In the genomic region with DNA sequence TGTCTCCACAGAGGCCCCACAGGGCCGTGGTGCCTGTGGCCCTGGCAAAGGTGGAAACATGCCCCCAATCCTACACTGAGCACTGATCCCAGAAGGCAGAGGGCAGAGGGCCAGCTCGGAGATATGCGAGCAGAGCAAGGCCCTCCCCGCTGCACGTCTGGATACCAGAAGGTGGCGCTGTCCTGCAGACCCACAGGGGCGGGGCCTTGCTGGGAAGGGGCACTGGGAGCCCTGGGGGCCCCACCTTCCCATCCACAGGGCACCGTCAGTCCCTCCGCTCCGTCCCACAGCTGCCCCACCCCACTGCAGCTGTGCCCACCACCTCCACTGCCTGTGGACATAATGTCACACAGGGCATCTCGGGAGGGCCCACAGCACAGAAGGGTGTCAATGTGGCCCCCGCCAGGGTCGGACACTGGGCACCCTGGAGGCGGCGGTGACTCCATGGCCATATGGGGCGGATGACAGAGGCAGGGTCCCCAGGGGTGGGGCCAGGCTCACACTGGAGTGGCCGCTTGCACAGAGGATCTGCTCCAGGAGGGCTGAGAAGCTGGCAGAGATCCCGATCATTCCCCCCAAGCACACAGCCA, we compare ENCODE assay signal across 7 cellular contexts. TPM values are rescaled to one million over a fixed set of nuclear protein-coding genes. Genes with fewer than 3 reads are reported as not detected.
DNase-seq lines count a peak whose midpoint lies in the region; ATAC-seq and TF ChIP-seq lines count a peak whose summit lies in the region.
"Had no signal": no experiment of that assay in that cellular context is flagged by ENCODE, and none has a peak within 500 bp of the region (broad histone marks: within the 10 kb centered on the region; RNA-seq: fewer than 3 reads in every experiment).

No MANE protein-coding gene starts in this region.

- CTCF ChIA-PET in A673 (lab: Charles Lee) (interaction anchor here (0.6 to 1.0 kb wide), 7 partner anchors 10 to 562 kb away, joined by 3 to 4 read pairs (median 3); no protein-coding TSS in a partner anchor), HCT116 (lab: Charles Lee) (interaction anchor here (0.6 to 1.7 kb wide), 4 partner anchors 8 to 81 kb away, joined by 3 to 14 read pairs (median 4); partner anchors contain the start of genes ATP5ME and MYL5)

- H2AFZ ChIP-seq in HCT116 (ENCODE audit: low read depth, low read length, poor library complexity, severe bottlenecking) (no peak overlapping the region), hepatocyte (no peak overlapping the region)

- no peak for TF ChIP-seq RAD21 in HCT116 (IDR thresholded peaks at IDR 0.05; ENCODE audit: low read depth)

- H3K4me3 ChIP-seq in A673 (ENCODE audit: low read depth, low read length, poor library complexity, severe bottlenecking) = no peak overlapping the region
- no peak overlapping the region for H3K4me3 ChIP-seq in HCT116 (replicated peaks in 1 of 2; ENCODE audit: low read depth in 1 of 2, low read length in 2 of 2)
- H3K4me3 ChIP-seq in WI38 (ENCODE audit: low read depth, low read length) = no peak overlapping the region
- no peak overlapping the region for H3K4me3 ChIP-seq in hepatocyte
- H3K4me3 ChIP-seq in upper lobe of right lung = no peak overlapping the region
- H3K4me3 ChIP-seq: skin epidermis had no signal

- TF ChIP-seq CTCF in A673 (conservative IDR thresholded peaks at IDR 0.05; ENCODE audit: low read depth, low read length) (peak; percentile 91), HCT116 (IDR thresholded peaks at IDR 0.05 in 2 of 3, conservative IDR thresholded peaks at IDR 0.05 in 1 of 3; ENCODE audit: borderline replicate concordance in 1 of 3, insufficient read depth in 1 of 3, low read depth in 2 of 3, low read length in 2 of 3) (peak in 2 of 3 experiments; percentile 85 to 94; a peak in 4 of 6 replicates), WI38 (IDR thresholded peaks at IDR 0.05; ENCODE audit: low read depth, low read length) (peak; percentile 68), hepatocyte (IDR thresholded peaks at IDR 0.05; ENCODE audit: poor library complexity) (peak; percentile 61), upper lobe of right lung (IDR thresholded peaks at IDR 0.05) (peak; percentile 63)

- no peak for TF ChIP-seq POLR2A in HCT116 (IDR thresholded peaks at IDR 0.05; ENCODE audit: borderline replicate concordance, extremely low read depth, insufficient read depth, insufficient read length)

- RAD21 ChIA-PET in HCT116 (lab: Charles Lee; ENCODE audit: low non-redundant PET in 1 of 2, low total read pairs in 2 of 2, uncharacterized antibody in 2 of 2, unreplicated experiment in 2 of 2) = interaction anchor here in 1 of 2 experiments (1.5 kb wide), 1 partner anchor 81 kb away, joined by 4 read pairs; no protein-coding TSS in a partner anchor

- peak; percentile 79 for DNase-seq in A673 (ENCODE audit: low spot score)
- peak; percentile 51 for DNase-seq in HCT116 (ENCODE audit: low read depth, low spot score)
- DNase-seq in hepatocyte (ENCODE audit: low spot score) = peak; percentile 85
- DNase-seq in upper lobe of right lung = peak; percentile 79
- no peak for DNase-seq in T1000 (lab: John Stamatoyannopoulos, UW)

- H3K4me2 ChIP-seq in HCT116 (ENCODE audit: low read length) = no peak overlapping the region
- H3K4me2 ChIP-seq in hepatocyte = no peak overlapping the region

- POLR2A ChIA-PET in A673 (lab: Charles Lee; ENCODE audit: low non-redundant PET) = no interaction called here
- POLR2A ChIA-PET in HCT116 (lab: Charles Lee) = interaction anchor here (1.0 kb wide), 1 partner anchor 10 kb away, joined by 3 read pairs; the partner anchor contains the start of genes ATP5ME and MYL5

- peaks cover 4% of the 10 kb centered on the region for H3K4me1 ChIP-seq in A673 (ENCODE audit: insufficient read depth, low read length, poor library complexity, severe bottlenecking)
- peaks cover 24 to 47% of the 10 kb centered on the region in 2 experiments for H3K4me1 ChIP-seq in HCT116 (ENCODE audit: control insufficient read depth in 1 of 2, insufficient read depth in 2 of 2, low read length in 2 of 2)
- H3K4me1 ChIP-seq in hepatocyte (ENCODE audit: insufficient read depth) = peaks cover 34% of the 10 kb centered on the region
- H3K4me1 ChIP-seq in upper lobe of right lung = peaks cover 38% of the 10 kb centered on the region

- H4K20me1 ChIP-seq in HCT116 (ENCODE audit: insufficient read depth) = no peaks in the 10 kb centered on the region
- no peaks in the 10 kb centered on the region for H4K20me1 ChIP-seq in hepatocyte (ENCODE audit: insufficient read depth, poor library complexity, severe bottlenecking)

- H3K27ac ChIP-seq in A673 (ENCODE audit: low read depth, low read length, poor library complexity, severe bottlenecking) (peak overlapping the region; percentile 22), HCT116 (ENCODE audit: low read depth, low read length) (peak overlapping the region; percentile 27; the same call in 1 of the 2 replicates), hepatocyte (no peak overlapping the region), upper lobe of right lung (no peak overlapping the region)

- H3K79me2 ChIP-seq in HCT116 (ENCODE audit: insufficient read depth, low read length) = peaks cover 4% of the 10 kb centered on the region; the same call in 1 of the 2 replicates
- no peaks in the 10 kb centered on the region for H3K79me2 ChIP-seq in hepatocyte

- no peak overlapping the region for H3K9ac ChIP-seq in HCT116 (ENCODE audit: low read length)

- H3K9me2 ChIP-seq in HCT116 (ENCODE audit: insufficient read depth) (no peaks in the 10 kb centered on the region), hepatocyte (replicated peaks; ENCODE audit: insufficient read depth) (no peaks in the 10 kb centered on the region)

- H3K36me3 ChIP-seq in A673 (ENCODE audit: insufficient read depth, low read length, poor library complexity, severe bottlenecking) (no peaks in the 10 kb centered on the region), HCT116 (ENCODE audit: control insufficient read depth in 1 of 2, insufficient read depth in 2 of 2, low read length in 2 of 2) (no peaks in the 10 kb centered on the region), hepatocyte (replicated peaks; ENCODE audit: insufficient read depth, low read depth) (no peaks in the 10 kb centered on the region), upper lobe of right lung (no peaks in the 10 kb centered on the region)

- 63% methylated on average over 18 of the region's 18 CpGs for WGBS in hepatocyte (ENCODE audit: low lambda C conversion rate, missing lambda C conversion rate)

- peak; percentile 45 for ATAC-seq in HCT116
- ATAC-seq in upper lobe of right lung = peak; percentile 2

- H3K9me3 ChIP-seq in A673 (ENCODE audit: low read depth, low read length, poor library complexity, severe bottlenecking) = no peaks in the 10 kb centered on the region
- no peaks in the 10 kb centered on the region for H3K9me3 ChIP-seq in HCT116 (ENCODE audit: control insufficient read depth in 1 of 2, insufficient read depth in 1 of 2, low read depth in 1 of 2, low read length in 2 of 2)
- no peaks in the 10 kb centered on the region for H3K9me3 ChIP-seq in hepatocyte (ENCODE audit: low read depth)
- H3K9me3 ChIP-seq in upper lobe of right lung = no peaks in the 10 kb centered on the region

- intact Hi-C loops in A673 (cut with micrococcal nuclease; ENCODE audit: unreplicated experiment) = no loop called here
- intact Hi-C loops in HCT116 (cut with micrococcal nuclease) = no loop called here
- intact Hi-C loops in upper lobe of right lung (cut with DNase I) = no loop called here

- BruUV-seq in A673 (replicated peaks; lab: Mats Ljungman, UMichigan) = no TSS peak
- BruUV-seq in HCT116 (replicated peaks; lab: Mats Ljungman, UMichigan) = no TSS peak

- H3K27me3 ChIP-seq in A673 (replicated peaks; ENCODE audit: insufficient read depth, low read depth, low read length, poor library complexity) (no peaks in the 10 kb centered on the region), HCT116 (ENCODE audit: insufficient read depth, low read length) (no peaks in the 10 kb centered on the region), hepatocyte (no peaks in the 10 kb centered on the region), upper lobe of right lung (no peaks in the 10 kb centered on the region)

TF ChIP-seq in HCT116, 20 proteins besides CTCF, POLR2A, EP300 and RAD21 (continues in another document):
- no peak for TF ChIP-seq EZH2phosphoT487 (IDR thresholded peaks at IDR 0.05; ENCODE audit: borderline replicate concordance)
- no peak for TF ChIP-seq YY1 (IDR thresholded peaks at IDR 0.05; ENCODE audit: extremely low read depth, insufficient replicate concordance, low read depth, low read length)
- TF ChIP-seq, protein P1, sequence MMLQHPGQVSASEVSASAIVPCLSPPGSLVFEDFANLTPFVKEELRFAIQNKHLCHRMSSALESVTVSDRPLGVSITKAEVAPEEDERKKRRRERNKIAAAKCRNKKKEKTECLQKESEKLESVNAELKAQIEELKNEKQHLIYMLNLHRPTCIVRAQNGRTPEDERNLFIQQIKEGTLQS (IDR thresholded peaks at IDR 0.05) = no peak
- no peak for TF ChIP-seq SIN3A (IDR thresholded peaks at IDR 0.05; ENCODE audit: low read depth)

RNA-seq across cellular contexts. Expression of gene SLC49A3, which starts 4.9 kb away (rescaled TPM):
- total RNA-seq in A673 (2021) = 0.47 and 1.7 TPM in 2 replicates
- 5.5 TPM for total RNA-seq in HCT116 (2021; ENCODE audit: unreplicated experiment)
- 1.8 and 3.4 TPM in 2 replicates for polyA plus RNA-seq in HCT116 (2012)
- 8.5 and 12.2 TPM in 2 replicates for total RNA-seq in hepatocyte
- polyA plus RNA-seq in hepatocyte = 12.8 and 19.8 TPM in 2 replicates
- 32.9 TPM for total RNA-seq in upper lobe of right lung

RNA-seq across cellular contexts. Expression of gene MYL5, which starts 9.7 kb away (rescaled TPM):
- total RNA-seq in A673 (2021) (11.7 and 13.0 TPM in 2 replicates), HCT116 (2021; ENCODE audit: unreplicated experiment) (14.0 TPM), hepatocyte (8.9 and 12.6 TPM in 2 replicates), upper lobe of right lung (9.7 TPM)
- 7.7 and 9.8 TPM in 2 replicates for polyA plus RNA-seq in HCT116 (2012)
- 25.1 and 33.7 TPM in 2 replicates for polyA plus RNA-seq in hepatocyte

RNA-seq across cellular contexts. Expression of gene ATP5ME, which starts 10.0 kb away (rescaled TPM):
- total RNA-seq in A673 (2021) = 362 and 383 TPM in 2 replicates
- total RNA-seq in HCT116 (2021; ENCODE audit: unreplicated experiment) = 330 TPM
- 766 and 980 TPM in 2 replicates for polyA plus RNA-seq in HCT116 (2012)
- total RNA-seq in hepatocyte = 83.8 and 143 TPM in 2 replicates
- polyA plus RNA-seq in hepatocyte = 641 and 669 TPM in 2 replicates
- total RNA-seq in upper lobe of right lung = 167 TPM

RNA-seq across cellular contexts. Expression of gene PCGF3, which starts 21.6 kb away (rescaled TPM):
- total RNA-seq in A673 (2021) (83.5 and 83.9 TPM in 2 replicates), HCT116 (2021; ENCODE audit: unreplicated experiment) (66.3 TPM), hepatocyte (43.5 and 43.9 TPM in 2 replicates), upper lobe of right lung (42.2 TPM)
- polyA plus RNA-seq in HCT116 (2012) = 53.8 and 62.5 TPM in 2 replicates
- 21.5 and 21.8 TPM in 2 replicates for polyA plus RNA-seq in hepatocyte

RNA-seq across cellular contexts. Expression of gene PDE6B, which starts 58.7 kb away (rescaled TPM):
- total RNA-seq in A673 (2021) (10.4 and 12.9 TPM in 2 replicates), HCT116 (2021; ENCODE audit: unreplicated experiment) (not detected), hepatocyte (17.3 and 29.5 TPM in 2 replicates), upper lobe of right lung (9.1 TPM)
- polyA plus RNA-seq in HCT116 (2012) = 0.02 and 0.03 TPM in 2 replicates
- polyA plus RNA-seq in hepatocyte = 24.1 and 26.1 TPM in 2 replicates

Comparison
In these comparisons a context has a peak if more than half of its experiments do, and no peak if none do; other contexts are left out.
1. H3K27ac ChIP-seq: peak in A673 (single experiment) and HCT116 (single experiment); none in hepatocyte (single experiment) and upper lobe of right lung (single experiment).
2. Peak in every context shown above with its lines, with median percentiles within 50 percentile points of each other: CTCF ChIP-seq.